ENCODE assay signal across 1 cellular context in the genomic region with DNA sequence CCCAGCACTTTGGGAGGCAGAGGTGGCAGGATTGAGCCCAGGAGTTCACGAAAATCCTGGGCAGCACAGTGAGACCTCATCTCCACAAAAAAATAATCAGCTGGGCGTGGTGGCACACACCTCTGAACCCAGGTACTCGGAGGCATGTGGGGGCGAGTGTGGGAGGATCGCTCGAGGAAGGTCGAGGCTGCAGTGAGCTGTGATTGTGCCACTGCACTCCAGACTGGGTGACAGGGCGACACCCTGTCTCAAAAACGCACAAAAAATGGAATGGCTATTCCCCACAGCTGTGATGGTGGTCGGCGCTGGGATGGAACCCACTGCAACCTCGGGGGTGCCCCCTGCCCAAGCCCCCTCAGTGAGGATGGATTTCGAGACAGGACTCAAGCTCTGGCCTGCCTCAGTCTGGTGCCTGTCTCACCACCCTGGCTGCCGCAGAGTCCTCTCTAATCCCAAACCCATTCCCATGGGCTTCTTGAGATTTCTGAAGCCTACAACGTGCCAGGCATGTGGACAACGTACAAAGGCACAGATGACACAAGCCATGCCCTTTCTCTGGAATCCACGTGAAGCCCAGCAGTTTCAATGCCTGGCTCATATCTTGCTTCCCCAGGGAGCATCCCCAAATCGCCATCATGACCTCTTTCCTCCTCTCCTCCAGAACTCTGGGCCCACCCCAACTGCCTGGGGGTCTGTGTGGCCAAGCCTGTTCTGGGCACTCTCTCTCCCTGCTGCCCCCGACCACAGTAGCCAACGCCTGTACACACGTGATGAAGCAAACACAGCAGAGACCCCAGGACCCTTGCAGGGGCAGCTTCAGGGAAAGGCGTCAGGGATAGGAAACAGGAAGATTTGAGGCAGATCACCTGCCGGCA.
TF ChIP-seq lines count a peak whose summit lies in the region.

No MANE protein-coding gene starts in this region.

TF ChIP-seq in SK-N-SH, 30 proteins besides CTCF, POLR2A, EP300 and RAD21 (continued from another document):
- TF ChIP-seq, protein P1, sequence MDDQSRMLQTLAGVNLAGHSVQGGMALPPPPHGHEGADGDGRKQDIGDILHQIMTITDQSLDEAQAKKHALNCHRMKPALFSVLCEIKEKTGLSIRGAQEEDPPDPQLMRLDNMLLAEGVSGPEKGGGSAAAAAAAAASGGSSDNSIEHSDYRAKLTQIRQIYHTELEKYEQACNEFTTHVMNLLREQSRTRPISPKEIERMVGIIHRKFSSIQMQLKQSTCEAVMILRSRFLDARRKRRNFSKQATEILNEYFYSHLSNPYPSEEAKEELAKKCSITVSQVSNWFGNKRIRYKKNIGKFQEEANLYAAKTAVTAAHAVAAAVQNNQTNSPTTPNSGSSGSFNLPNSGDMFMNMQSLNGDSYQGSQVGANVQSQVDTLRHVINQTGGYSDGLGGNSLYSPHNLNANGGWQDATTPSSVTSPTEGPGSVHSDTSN (IDR thresholded peaks at IDR 0.05), result no peak
- no peak for TF ChIP-seq RXRA (IDR thresholded peaks at IDR 0.05; ENCODE audit: borderline replicate concordance, low read depth)
TF ChIP-seq in SK-N-SH: peak in this region for 0.
